8 cellular contexts compared by ENCODE assay signal in genomic region chr6:121435444-121436069, GRCh38. TPM values are rescaled to one million over a fixed set of nuclear protein-coding genes. Genes with fewer than 3 reads are reported as not detected.
DNase-seq lines count a peak whose midpoint lies in the region; ATAC-seq and TF ChIP-seq lines count a peak whose summit lies in the region.

GJA1 (plus strand) TSS chr6:121435646; CDS start chr6:121446848, 11,202 bp downstream.

- peaks cover 13% of the 10 kb centered on the region for H3K27me3 Mint-ChIP-seq in activated naive CD4-positive, alpha-beta T cell treated with anti-CD3 and anti-CD28 coated beads for 36 hours (ENCODE audit: low read depth)

- CTCF ChIA-PET in activated naive CD4-positive, alpha-beta T cell treated with anti-CD3 and anti-CD28 coated beads for 36 hours (lab: Charles Lee) = interaction anchor here (4.1 kb wide), 1 partner anchor 414 kb away, joined by 15 read pairs; no protein-coding TSS in a partner anchor

- 3% methylated on average over 5 of the region's 5 CpGs for whole genome bisulfite sequencing in hepatocyte (ENCODE audit: low lambda C conversion rate, missing lambda C conversion rate)

- in situ Hi-C loops in astrocyte of the spinal cord (cut with HindIII; ENCODE audit: low sequenced_read_pairs) = loop anchor here (10.0 kb wide), 1 partner anchor 409 kb away; no protein-coding TSS in a partner anchor

- no peaks in the 10 kb centered on the region for H3K9me2 ChIP-seq in hepatocyte (replicated peaks; ENCODE audit: insufficient read depth)

- peaks cover 49% of the 10 kb centered on the region for H3K79me2 ChIP-seq in hepatocyte

- peak within 1 kb of the TSS; percentile 75 for H3K4me3 Mint-ChIP-seq in activated naive CD4-positive, alpha-beta T cell treated with anti-CD3 and anti-CD28 coated beads for 36 hours

- TF ChIP-seq CTCF in astrocyte of the spinal cord (IDR thresholded peaks at IDR 0.05; ENCODE audit: low read depth, low read length) = no peak
- TF ChIP-seq CTCF in hepatocyte (IDR thresholded peaks at IDR 0.05; ENCODE audit: poor library complexity) = no peak

- peak within 1 kb of the TSS; percentile 32 for H2AFZ ChIP-seq in hepatocyte

- H3K36me3 Mint-ChIP-seq in activated naive CD4-positive, alpha-beta T cell treated with anti-CD3 and anti-CD28 coated beads for 36 hours (ENCODE audit: low read depth) = no peaks in the 10 kb centered on the region
- H3K36me3 Mint-ChIP-seq in activated naive CD4-positive, alpha-beta T cell treated with anti-CD3 and anti-CD28 coated beads, Interleukin-2, amount 50 U/mL, for 72 hours = peaks cover 5 to 6% of the 10 kb centered on the region in 2 donors

- intact Hi-C loops in activated naive CD4-positive, alpha-beta T cell treated with anti-CD3 and anti-CD28 coated beads for 36 hours (cut with micrococcal nuclease) = loop anchor here (2.0 kb wide), 1 partner anchor 101 kb away; the partner anchor contains the start of gene TBC1D32

- no peaks in the 10 kb centered on the region for H3K4me1 ChIP-seq in hepatocyte (ENCODE audit: insufficient read depth)

- H3K4me3 ChIP-seq in astrocyte of the spinal cord (ENCODE audit: low read depth, low read length) (peak within 1 kb of the TSS; percentile 96), hepatocyte (peak within 1 kb of the TSS; percentile 72)

- no peak for DNase-seq in activated naive CD4-positive, alpha-beta T cell treated with anti-CD3 and anti-CD28 coated beads for 36 hours
- DNase-seq in activated naive CD4-positive, alpha-beta T cell treated with anti-CD3 and anti-CD28 coated beads, Interleukin-2, amount 50 U/mL, for 72 hours (ENCODE audit: low spot score in 2 of 2) = no peak
- DNase-seq in astrocyte of the spinal cord (ENCODE audit: low read depth, low spot score) (peak; percentile 92), hepatocyte (ENCODE audit: low spot score) (peak; percentile 84), pulmonary artery endothelial cell (ENCODE audit: low read depth, low spot score) (peak; percentile 78), GM19240 (ENCODE audit: insufficient read length, low spot score) (no peak)
- no peak for DNase-seq in stimulated activated CD4-positive, alpha-beta T cell treated with anti-CD3 and anti-CD28 coated beads, Interleukin-15, amount 100 ng/mL, for 24 hours

- H3K9me3 ChIP-seq in hepatocyte (ENCODE audit: low read depth) = no peaks in the 10 kb centered on the region

- H3K27ac ChIP-seq in hepatocyte = peak within 1 kb of the TSS; percentile 90

- H3K36me3 ChIP-seq in hepatocyte (replicated peaks; ENCODE audit: insufficient read depth, low read depth) = no peaks in the 10 kb centered on the region

- peaks cover 19% of the 10 kb centered on the region for H3K4me1 Mint-ChIP-seq in activated naive CD4-positive, alpha-beta T cell treated with anti-CD3 and anti-CD28 coated beads for 36 hours (ENCODE audit: low read depth)

- no peak within 1 kb of the TSS for H3K27ac Mint-ChIP-seq in activated naive CD4-positive, alpha-beta T cell treated with anti-CD3 and anti-CD28 coated beads for 36 hours
- no peak within 1 kb of the TSS for H3K27ac Mint-ChIP-seq in activated naive CD4-positive, alpha-beta T cell treated with anti-CD3 and anti-CD28 coated beads, Interleukin-2, amount 50 U/mL, for 72 hours

- H3K9me3 Mint-ChIP-seq in activated naive CD4-positive, alpha-beta T cell treated with anti-CD3 and anti-CD28 coated beads for 36 hours = no peaks in the 10 kb centered on the region
- H3K9me3 Mint-ChIP-seq in activated naive CD4-positive, alpha-beta T cell treated with anti-CD3 and anti-CD28 coated beads, Interleukin-2, amount 50 U/mL, for 72 hours = no peaks in the 10 kb centered on the region

- peak within 1 kb of the TSS; percentile 77 for H3K4me2 ChIP-seq in hepatocyte

- H4K20me1 ChIP-seq in hepatocyte (ENCODE audit: insufficient read depth, poor library complexity, severe bottlenecking) = peaks cover 12% of the 10 kb centered on the region

- no peak for ATAC-seq in activated naive CD4-positive, alpha-beta T cell treated with anti-CD3 and anti-CD28 coated beads, Interleukin-2, amount 50 U/mL, for 72 hours
- no peak for ATAC-seq in HG02678 (IDR thresholded peaks at IDR 0.05; ENCODE audit: unreplicated experiment)

- no peaks in the 10 kb centered on the region for H3K27me3 ChIP-seq in hepatocyte

RNA-seq across cellular contexts. Expression of gene GJA1, which starts in this region (rescaled TPM):
- under 1 TPM; 0.29 to 0.37 TPM for total RNA-seq in activated naive CD4-positive, alpha-beta T cell treated with anti-CD3 and anti-CD28 coated beads for 36 hours
- total RNA-seq in activated naive CD4-positive, alpha-beta T cell treated with anti-CD3 and anti-CD28 coated beads, Interleukin-2, amount 50 U/mL, for 72 hours = under 1 TPM; 0.08 to 0.16 TPM
- total RNA-seq in hepatocyte = 248 and 266 TPM in 2 replicates
- 86.0 and 91.5 TPM in 2 replicates for polyA plus RNA-seq in hepatocyte
- 313 and 605 TPM in 2 replicates for total RNA-seq in pulmonary artery endothelial cell

Comparison
In these comparisons a context has a peak if more than half of its experiments do, and no peak if none do; other contexts are left out.
1. RNA of gene GJA1 (total RNA-seq): 313 to 605 TPM in pulmonary artery endothelial cell and 248 to 266 TPM in hepatocyte; 0.29 to 0.37 TPM in activated naive CD4-positive, alpha-beta T cell treated with anti-CD3 and anti-CD28 coated beads for 36 hours and 0.08 to 0.16 TPM in activated naive CD4-positive, alpha-beta T cell treated with anti-CD3 and anti-CD28 coated beads, Interleukin-2, amount 50 U/mL, for 72 hours; every median in the first group is over 100 times any median in the second.
2. DNase-seq: peak in astrocyte of the spinal cord (single experiment), hepatocyte (single experiment) and pulmonary artery endothelial cell (single experiment); none in activated naive CD4-positive, alpha-beta T cell treated with anti-CD3 and anti-CD28 coated beads for 36 hours (single experiment), activated naive CD4-positive, alpha-beta T cell treated with anti-CD3 and anti-CD28 coated beads, Interleukin-2, amount 50 U/mL, for 72 hours (0 of 2), GM19240 (single experiment) and stimulated activated CD4-positive, alpha-beta T cell treated with anti-CD3 and anti-CD28 coated beads, Interleukin-15, amount 100 ng/mL, for 24 hours (single experiment).